ENCODE assay signal across 18 cellular contexts in genomic region chr20:53428997-53429396, GRCh38.
A peak's percentile ranks its signal among the peaks of the same experiment; 100 is the strongest.
DNase-seq lines count a peak whose midpoint lies in the region; ATAC-seq, FAIRE-seq and TF ChIP-seq lines count a peak whose summit lies in the region.
"Had no signal": no experiment of that assay in that cellular context is flagged by ENCODE, and none has a peak within 500 bp of the region (broad histone marks: within the 10 kb centered on the region; RNA-seq: fewer than 3 reads in every experiment).

No MANE protein-coding gene starts in this region.

- intact Hi-C loops in activated CD4-positive, alpha-beta T cell treated with anti-CD3 and anti-CD28 coated beads, Interleukin-2, amount 10 ng/mL, durations not matched to agents 24 days and 14 days (cut with micrococcal nuclease) = no loop called here
- intact Hi-C loops in HepG2 (cut with micrococcal nuclease; ENCODE audit: unreplicated experiment) = no loop called here
- intact Hi-C loops in right lobe of liver (cut with DNase I) = no loop called here
- intact Hi-C loops in testis (cut with DNase I; ENCODE audit: low total_unique reads) = no loop called here
- intact Hi-C loops in sciatic nerve (cut with DNase I) = no loop called here

- H2AFZ ChIP-seq in HepG2 (ENCODE audit: low read length) = no peak overlapping the region

- POLR2A ChIA-PET in HepG2 (lab: Yijun Ruan, JAX) = no interaction called here

- in situ Hi-C loops in HepG2 (cut with HindIII; ENCODE audit: extremely low pct_ligation_motif_present, low pct_unique_long_range_greater_than_20kb) = no loop called here

- peak; percentile 43; the same call in 1 of the 3 replicates for ATAC-seq in HepG2
- ATAC-seq in right lobe of liver = no peak
- peak; percentile 71 for ATAC-seq in activated T-helper 17 cell treated with anti-CD3 and anti-CD28 coated beads, Interleukin-2, amount 50 U/mL, for 72 hours (replicated peaks)
- ATAC-seq in HG02884 (IDR thresholded peaks at IDR 0.05; ENCODE audit: unreplicated experiment) = no peak
- no peak for ATAC-seq in sciatic nerve
- ATAC-seq: GM12878 had no signal

- H3K4me1 ChIP-seq in HepG2 (ENCODE audit: insufficient read depth, low read length) (peaks cover 19% of the 10 kb centered on the region), right lobe of liver (peaks cover 0 to 5% (median 0%) of the 10 kb centered on the region in 4 donors), testis (peaks cover under 1% of the 10 kb centered on the region)
- H3K4me1 ChIP-seq: BLaER1 had no signal

- H3K27ac ChIP-seq in HepG2 (ENCODE audit: extremely low read length, insufficient read depth, low read length) (no peak overlapping the region), right lobe of liver (no peak overlapping the region), testis (peak overlapping the region in 1 of 2 donors; percentile 54)
- H3K27ac ChIP-seq: BLaER1 had no signal

- H3K9me3 Mint-ChIP-seq in activated CD4-positive, alpha-beta T cell treated with anti-CD3 and anti-CD28 coated beads, Interleukin-2, amount 10 ng/mL, durations not matched to agents 24 days and 14 days = peaks cover 9% of the 10 kb centered on the region
- H3K9me3 Mint-ChIP-seq in activated T-helper 17 cell treated with anti-CD3 and anti-CD28 coated beads, Interleukin-2, amount 50 U/mL, for 72 hours = peaks cover 3% of the 10 kb centered on the region

- no peak overlapping the region for H3K4me3 Mint-ChIP-seq in activated CD4-positive, alpha-beta T cell treated with anti-CD3 and anti-CD28 coated beads, Interleukin-2, amount 10 ng/mL, durations not matched to agents 24 days and 14 days
- no peak overlapping the region for H3K4me3 Mint-ChIP-seq in activated T-helper 17 cell treated with anti-CD3 and anti-CD28 coated beads, Interleukin-2, amount 50 U/mL, for 72 hours
- H3K4me3 Mint-ChIP-seq: CD14-positive monocyte; CD4-positive, alpha-beta memory T cell; H9 had no signal

- no peaks in the 10 kb centered on the region for H3K27me3 Mint-ChIP-seq in activated CD4-positive, alpha-beta T cell treated with anti-CD3 and anti-CD28 coated beads, Interleukin-2, amount 10 ng/mL, durations not matched to agents 24 days and 14 days
- no peaks in the 10 kb centered on the region for H3K27me3 Mint-ChIP-seq in activated T-helper 17 cell treated with anti-CD3 and anti-CD28 coated beads, Interleukin-2, amount 50 U/mL, for 72 hours

- no peak for TF ChIP-seq POLR2A in HepG2 (IDR thresholded peaks at IDR 0.05; ENCODE audit: insufficient read depth in 1 of 2, low read depth in 2 of 2, low read length in 2 of 2)
- TF ChIP-seq POLR2A in right lobe of liver (IDR thresholded peaks at IDR 0.05) = no peak
- no peak for TF ChIP-seq POLR2A in testis (IDR thresholded peaks at IDR 0.05)

- H4K20me1 ChIP-seq in HepG2 (ENCODE audit: insufficient read depth, low read length) = no peaks in the 10 kb centered on the region
- H4K20me1 ChIP-seq: BLaER1 had no signal

- H3K27ac Mint-ChIP-seq in activated CD4-positive, alpha-beta T cell treated with anti-CD3 and anti-CD28 coated beads, Interleukin-2, amount 10 ng/mL, durations not matched to agents 24 days and 14 days = peak overlapping the region; percentile 70
- H3K27ac Mint-ChIP-seq in activated T-helper 17 cell treated with anti-CD3 and anti-CD28 coated beads, Interleukin-2, amount 50 U/mL, for 72 hours = no peak overlapping the region
- H3K27ac Mint-ChIP-seq: CD4-positive, alpha-beta memory T cell; H9 had no signal

- BruUV-seq in HepG2 (replicated peaks; lab: Mats Ljungman, UMichigan) = no TSS peak

- no peak for TF ChIP-seq CTCF in HepG2 (CRISPR knock-in tag; IDR thresholded peaks at IDR 0.05)
- TF ChIP-seq CTCF in right lobe of liver (IDR thresholded peaks at IDR 0.05) = no peak
- TF ChIP-seq CTCF in testis (IDR thresholded peaks at IDR 0.05) = no peak

- no peak overlapping the region for H3K4me2 ChIP-seq in HepG2 (ENCODE audit: low read depth, low read length)
- H3K4me2 ChIP-seq: BLaER1 had no signal

- TF ChIP-seq RAD21 in HepG2 (CRISPR knock-in tag; IDR thresholded peaks at IDR 0.05) = no peak

- WGBS in HepG2 (ENCODE audit: low lambda C conversion rate) = 21% methylated on average over 3 of the region's 3 CpGs
- 53% methylated on average over 3 of the region's 3 CpGs for WGBS in right lobe of liver (ENCODE audit: insufficient coverage, low coverage, low lambda C conversion rate, missing lambda C conversion rate)
- WGBS in testis, 2 donors = 35 to 42% methylated on average over 3 of the region's 3 CpGs

- H3K79me2 ChIP-seq in HepG2 (ENCODE audit: insufficient read depth, low read length) = no peaks in the 10 kb centered on the region

- no peak for FAIRE-seq in HepG2 (lab: Jason Lieb, UNC)
- FAIRE-seq: GM12878, GM19239, H1 had no signal

- no peaks in the 10 kb centered on the region for H3K9me3 ChIP-seq in HepG2 (ENCODE audit: low read length)
- H3K9me3 ChIP-seq in right lobe of liver = no peaks in the 10 kb centered on the region
- H3K9me3 ChIP-seq in testis = no peaks in the 10 kb centered on the region

- peaks cover 5% of the 10 kb centered on the region for H3K4me1 Mint-ChIP-seq in activated CD4-positive, alpha-beta T cell treated with anti-CD3 and anti-CD28 coated beads, Interleukin-2, amount 10 ng/mL, durations not matched to agents 24 days and 14 days
- no peaks in the 10 kb centered on the region for H3K4me1 Mint-ChIP-seq in activated T-helper 17 cell treated with anti-CD3 and anti-CD28 coated beads, Interleukin-2, amount 50 U/mL, for 72 hours

- H3K9ac ChIP-seq in HepG2 (ENCODE audit: insufficient read depth, low read depth, low read length) = no peak overlapping the region
- H3K9ac ChIP-seq: BLaER1 had no signal

- no peak for DNase-seq in activated CD4-positive, alpha-beta T cell treated with anti-CD3 and anti-CD28 coated beads, Interleukin-2, amount 10 ng/mL, durations not matched to agents 24 days and 14 days
- no peak for DNase-seq in activated CD4-positive, alpha-beta T cell treated with anti-CD3 and anti-CD28 coated beads, Interleukin-2, amount 50 U/mL, for 4 hours
- no peak for DNase-seq in HepG2 (ENCODE audit: low spot score)
- DNase-seq in right lobe of liver = no peak
- DNase-seq in testis = peak; percentile 37
- DNase-seq in sciatic nerve (ENCODE audit: low spot score) = no peak
- DNase-seq: 8988T; CD4-positive, alpha-beta memory T cell; DMS79 treated with DMSO at 0.1 percent for 48 hours; H9; IMR-90 had no signal

- H3K4me3 ChIP-seq in HepG2 (replicated peaks in 1 of 3; ENCODE audit: insufficient read depth in 1 of 3, low read depth in 2 of 3, low read length in 3 of 3) (no peak overlapping the region), right lobe of liver (no peak overlapping the region), testis (no peak overlapping the region)
- H3K4me3 ChIP-seq: BLaER1, GM12878 had no signal

- TF ChIP-seq EP300 in HepG2 (IDR thresholded peaks at IDR 0.05; ENCODE audit: low read depth in 2 of 2, low read length in 2 of 2) = no peak
- TF ChIP-seq EP300 in HepG2 (CRISPR knock-in tag; IDR thresholded peaks at IDR 0.05; ENCODE audit: borderline replicate concordance) = no peak

- H3K36me3 Mint-ChIP-seq in activated CD4-positive, alpha-beta T cell treated with anti-CD3 and anti-CD28 coated beads, Interleukin-2, amount 10 ng/mL, durations not matched to agents 24 days and 14 days (ENCODE audit: low read depth) = peaks cover 4% of the 10 kb centered on the region
- no peaks in the 10 kb centered on the region for H3K36me3 Mint-ChIP-seq in activated T-helper 17 cell treated with anti-CD3 and anti-CD28 coated beads, Interleukin-2, amount 50 U/mL, for 72 hours (ENCODE audit: low read depth)

- CTCF ChIA-PET in HepG2 (lab: Yijun Ruan, JAX; ENCODE audit: low intra/inter-chr PET ratio, low total read pairs) = no interaction called here

- H3K27me3 ChIP-seq in HepG2 (ENCODE audit: control insufficient read depth in 1 of 2, insufficient read depth in 2 of 2, low read length in 2 of 2) (no peaks in the 10 kb centered on the region), right lobe of liver (no peaks in the 10 kb centered on the region), testis (no peaks in the 10 kb centered on the region)
- H3K27me3 ChIP-seq: BLaER1 had no signal

- no peaks in the 10 kb centered on the region for H3K36me3 ChIP-seq in HepG2 (replicated peaks in 1 of 2; ENCODE audit: control insufficient read depth in 1 of 2, insufficient read depth in 2 of 2, low read length in 2 of 2)
- H3K36me3 ChIP-seq in right lobe of liver = no peaks in the 10 kb centered on the region
- no peaks in the 10 kb centered on the region for H3K36me3 ChIP-seq in testis (ENCODE audit: low read depth, missing control alignments)
- H3K36me3 ChIP-seq: BLaER1 had no signal

TF ChIP-seq in HepG2, 621 proteins besides CTCF, POLR2A, EP300 and RAD21:
- TF ChIP-seq ESRRA (CRISPR knock-in tag; IDR thresholded peaks at IDR 0.05; ENCODE audit: low read depth) (no peak), MXD4 (CRISPR knock-in tag; IDR thresholded peaks at IDR 0.05) (no peak), TRAFD1 (CRISPR knock-in tag; IDR thresholded peaks at IDR 0.05; ENCODE audit: borderline replicate concordance) (no peak), HOXA3 (CRISPR knock-in tag; IDR thresholded peaks at IDR 0.05) (no peak)

Comparison
In these comparisons a context has a peak if more than half of its experiments do, and no peak if none do; other contexts are left out.
1. ATAC-seq: peak in HepG2 (single experiment) and activated T-helper 17 cell treated with anti-CD3 and anti-CD28 coated beads, Interleukin-2, amount 50 U/mL, for 72 hours (single experiment); none in right lobe of liver (0 of 4), HG02884 (single experiment) and sciatic nerve (single experiment).